35 cellular contexts compared by ENCODE assay signal in the genomic region with DNA sequence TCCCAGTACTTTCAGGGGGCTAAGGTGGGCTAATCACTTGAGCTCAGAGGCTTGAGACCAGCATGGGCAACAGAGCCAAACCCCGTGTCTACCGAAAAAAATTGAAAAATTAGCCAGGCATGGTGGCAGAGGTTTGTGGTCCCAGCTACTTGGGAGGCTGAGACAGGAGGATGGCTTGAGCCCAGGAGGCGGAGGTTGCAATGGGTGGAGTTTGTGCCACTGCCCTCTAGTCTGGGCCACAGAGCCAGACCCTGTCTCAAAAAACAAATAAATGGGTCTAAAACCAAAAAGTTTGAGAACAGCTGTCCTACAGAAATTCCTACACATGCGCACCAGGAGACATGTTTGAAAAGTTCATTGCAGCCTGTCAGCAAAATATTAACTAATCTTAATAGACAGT.
"Had no signal": no experiment of that assay in that cellular context is flagged by ENCODE, and none has a peak within 500 bp of the region (broad histone marks: within the 10 kb centered on the region; RNA-seq: fewer than 3 reads in every experiment).

No MANE protein-coding gene starts in this region.

- H3K27ac ChIP-seq: adrenal gland, body of pancreas, esophagus muscularis mucosa, foreskin keratinocyte, gastrocnemius medialis, heart left ventricle had no signal

- H3K27me3 Mint-ChIP-seq: activated CD4-positive, alpha-beta memory T cell treated with anti-CD3 and anti-CD28 coated beads for 36 hours; activated CD4-positive, alpha-beta T cell treated with anti-CD3 and anti-CD28 coated beads for 36 hours; activated CD4-positive, alpha-beta T cell treated with anti-CD3 and anti-CD28 coated beads, Interleukin-2, amount 10 ng/mL, durations not matched to agents 24 days and 14 days; activated CD8-positive, alpha-beta memory T cell treated with anti-CD3 and anti-CD28 coated beads, Interleukin-2, amount 10 ng/mL, durations not matched to agents 7 days and 5 days; activated naive CD4-positive, alpha-beta T cell treated with anti-CD3 and anti-CD28 coated beads, Interleukin-2, amount 50 U/mL, for 24 hours; activated naive CD8-positive, alpha-beta T cell treated with anti-CD3 and anti-CD28 coated beads for 36 hours; activated naive CD8-positive, alpha-beta T cell treated with anti-CD3 and anti-CD28 coated beads, Interleukin-2, amount 50 U/mL, for 24 hours; effector memory CD8-positive, alpha-beta T cell; T-helper 17 cell had no signal

- H3K36me3 Mint-ChIP-seq: activated naive CD4-positive, alpha-beta T cell treated with anti-CD3 and anti-CD28 coated beads, Interleukin-2, amount 50 U/mL, for 24 hours had no signal

- H3K4me3 Mint-ChIP-seq: activated CD4-positive, alpha-beta memory T cell treated with anti-CD3 and anti-CD28 coated beads for 36 hours; activated CD4-positive, alpha-beta T cell treated with anti-CD3 and anti-CD28 coated beads for 36 hours; activated CD4-positive, alpha-beta T cell treated with anti-CD3 and anti-CD28 coated beads, Interleukin-2, amount 10 ng/mL, durations not matched to agents 24 days and 14 days; activated CD8-positive, alpha-beta memory T cell treated with anti-CD3 and anti-CD28 coated beads, Interleukin-2, amount 10 ng/mL, durations not matched to agents 7 days and 5 days; activated CD8-positive, alpha-beta T cell treated with anti-CD3 and anti-CD28 coated beads, Interleukin-2, amount 10 ng/mL, durations not matched to agents 7 days and 5 days; activated naive CD4-positive, alpha-beta T cell treated with anti-CD3 and anti-CD28 coated beads for 36 hours; activated naive CD8-positive, alpha-beta T cell treated with anti-CD3 and anti-CD28 coated beads for 36 hours; activated naive CD8-positive, alpha-beta T cell treated with anti-CD3 and anti-CD28 coated beads, Interleukin-2, amount 50 U/mL, for 24 hours; activated T-helper 1 cell treated with anti-CD3 and anti-CD28 coated beads, Interleukin-12 subunit alpha, Interleukin-12 subunit beta, Interleukin-2, Interleukin-4 antibody, amounts not matched to agents 30 ng/mL and 10 ng/mL and 1 ng/mL, durations not matched to agents 14 hours and 24 hours and 36 hours; effector memory CD8-positive, alpha-beta T cell; T-helper 2 cell treated with Interferon-gamma antibody and Interleukin-4, amounts not matched to agents 5 μg/mL and 100 μg/mL, for 36 hours had no signal

- H3K27me3 ChIP-seq: adrenal gland, body of pancreas, esophagus muscularis mucosa, foreskin keratinocyte, gastrocnemius medialis, heart left ventricle had no signal

- H3K9me3 Mint-ChIP-seq: activated CD4-positive, alpha-beta memory T cell treated with anti-CD3 and anti-CD28 coated beads for 36 hours; activated CD4-positive, alpha-beta T cell treated with anti-CD3 and anti-CD28 coated beads, Interleukin-2, amount 10 ng/mL, durations not matched to agents 24 days and 14 days; activated naive CD4-positive, alpha-beta T cell treated with anti-CD3 and anti-CD28 coated beads for 36 hours; activated naive CD4-positive, alpha-beta T cell treated with anti-CD3 and anti-CD28 coated beads, Interleukin-2, amount 50 U/mL, for 24 hours; activated naive CD8-positive, alpha-beta T cell treated with anti-CD3 and anti-CD28 coated beads for 36 hours; activated naive CD8-positive, alpha-beta T cell treated with anti-CD3 and anti-CD28 coated beads, Interleukin-2, amount 50 U/mL, for 24 hours; activated T-helper 1 cell treated with anti-CD3 and anti-CD28 coated beads, Interleukin-12 subunit alpha, Interleukin-12 subunit beta, Interleukin-2, Interleukin-4 antibody, amounts not matched to agents 30 ng/mL and 10 ng/mL and 1 ng/mL, durations not matched to agents 14 hours and 24 hours and 36 hours; activated T-helper 2 cell treated with anti-CD3 and anti-CD28 coated beads, Interferon-gamma antibody, Interleukin-2, Interleukin-4, amounts not matched to agents 10 μg/mL and 5 μg/mL and 100 μg/mL, durations not matched to agents 14 hours and 24 hours and 36 hours; effector memory CD8-positive, alpha-beta T cell; T-helper 2 cell treated with Interferon-gamma antibody and Interleukin-4, amounts not matched to agents 5 μg/mL and 100 μg/mL, for 36 hours had no signal

- H3K36me3 ChIP-seq: adrenal gland, esophagus muscularis mucosa, gastrocnemius medialis, heart left ventricle had no signal

- H3K4me3 ChIP-seq: adrenal gland, body of pancreas, esophagus muscularis mucosa, gastrocnemius medialis, heart left ventricle had no signal

- ATAC-seq: activated CD4-positive, alpha-beta T cell treated with anti-CD3 and anti-CD28 coated beads for 36 hours; activated CD8-positive, alpha-beta memory T cell treated with anti-CD3 and anti-CD28 coated beads, Interleukin-2, amount 10 ng/mL, durations not matched to agents 7 days and 5 days; activated CD8-positive, alpha-beta T cell treated with anti-CD3 and anti-CD28 coated beads, Interleukin-2, amount 10 ng/mL, durations not matched to agents 7 days and 5 days; activated naive CD8-positive, alpha-beta T cell treated with anti-CD3 and anti-CD28 coated beads, Interleukin-2, amount 50 U/mL, for 24 hours; body of pancreas; effector memory CD8-positive, alpha-beta T cell; foreskin keratinocyte; gastrocnemius medialis; heart left ventricle; T-helper 17 cell had no signal

- H3K27ac Mint-ChIP-seq: activated CD4-positive, alpha-beta memory T cell treated with anti-CD3 and anti-CD28 coated beads for 36 hours; activated CD4-positive, alpha-beta T cell treated with anti-CD3 and anti-CD28 coated beads for 36 hours; activated CD4-positive, alpha-beta T cell treated with anti-CD3 and anti-CD28 coated beads, Interleukin-2, amount 10 ng/mL, durations not matched to agents 24 days and 14 days; activated CD8-positive, alpha-beta memory T cell treated with anti-CD3 and anti-CD28 coated beads, Interleukin-2, amount 10 ng/mL, durations not matched to agents 7 days and 5 days; activated CD8-positive, alpha-beta T cell treated with anti-CD3 and anti-CD28 coated beads, Interleukin-2, amount 10 ng/mL, durations not matched to agents 7 days and 5 days; activated naive CD4-positive, alpha-beta T cell treated with anti-CD3 and anti-CD28 coated beads for 36 hours; activated naive CD4-positive, alpha-beta T cell treated with anti-CD3 and anti-CD28 coated beads, Interleukin-2, amount 50 U/mL, for 24 hours; activated naive CD8-positive, alpha-beta T cell treated with anti-CD3 and anti-CD28 coated beads for 36 hours; activated naive CD8-positive, alpha-beta T cell treated with anti-CD3 and anti-CD28 coated beads, Interleukin-2, amount 50 U/mL, for 24 hours; activated T-helper 1 cell treated with anti-CD3 and anti-CD28 coated beads, Interleukin-12 subunit alpha, Interleukin-12 subunit beta, Interleukin-2, Interleukin-4 antibody, amounts not matched to agents 30 ng/mL and 10 ng/mL and 1 ng/mL, durations not matched to agents 14 hours and 24 hours and 36 hours; activated T-helper 2 cell treated with anti-CD3 and anti-CD28 coated beads, Interferon-gamma antibody, Interleukin-2, Interleukin-4, amounts not matched to agents 10 μg/mL and 5 μg/mL and 100 μg/mL, durations not matched to agents 14 hours and 24 hours and 36 hours; effector memory CD8-positive, alpha-beta T cell; T-helper 17 cell; T-helper 2 cell treated with Interferon-gamma antibody and Interleukin-4, amounts not matched to agents 5 μg/mL and 100 μg/mL, for 36 hours had no signal

- DNase-seq: activated CD4-positive, alpha-beta memory T cell treated with anti-CD3 and anti-CD28 coated beads for 36 hours; activated CD4-positive, alpha-beta T cell treated with anti-CD3 and anti-CD28 coated beads for 36 hours; activated CD4-positive, alpha-beta T cell treated with anti-CD3 and anti-CD28 coated beads, Interleukin-2, amount 10 ng/mL, durations not matched to agents 24 days and 14 days; activated CD4-positive, CD25-positive, alpha-beta regulatory T cell; activated CD4-positive, CD25-positive, alpha-beta regulatory T cell treated with anti-CD3 and anti-CD28 coated beads, Interleukin-2, amount 50 U/mL, for 72 hours; activated CD8-positive, alpha-beta memory T cell treated with anti-CD3 and anti-CD28 coated beads, Interleukin-2, amount 10 ng/mL, durations not matched to agents 7 days and 5 days; activated CD8-positive, alpha-beta memory T cell treated with anti-CD3 and anti-CD28 coated beads, Interleukin-2, amount 50 U/mL, for 4 hours; activated CD8-positive, alpha-beta T cell treated with anti-CD3 and anti-CD28 coated beads, Interleukin-2, amount 10 ng/mL, durations not matched to agents 7 days and 5 days; activated effector memory CD4-positive, alpha-beta T cell treated with anti-CD3 and anti-CD28 coated beads, Interleukin-2, amount 50 U/mL, for 16 hours; activated naive CD4-positive, alpha-beta T cell treated with anti-CD3 and anti-CD28 coated beads for 36 hours; activated naive CD8-positive, alpha-beta T cell treated with anti-CD3 and anti-CD28 coated beads for 36 hours; activated naive CD8-positive, alpha-beta T cell treated with anti-CD3 and anti-CD28 coated beads, Interleukin-2, amount 50 U/mL, for 24 hours; activated T-cell treated with anti-CD3 and anti-CD28 coated beads, Interleukin-2, amount 50 U/mL, for 1 hour; activated T-cell treated with anti-CD3 and anti-CD28 coated beads, Interleukin-2, amount 50 U/mL, for 48 hours; adrenal gland; amygdala; aorta; body of pancreas; caudate nucleus; cortex of kidney; dermis blood vessel endothelial cell; effector CD4-positive, alpha-beta T cell; effector memory CD8-positive, alpha-beta T cell; erythroblast; foreskin keratinocyte; gastrocnemius medialis; glutamatergic neuron; heart left ventricle; T-helper 17 cell; T1000 had no signal

- H3K9me3 ChIP-seq: adrenal gland, body of pancreas, esophagus muscularis mucosa, gastrocnemius medialis, heart left ventricle had no signal
